Comparison of ENCODE assay signal across 8 cellular contexts in genomic region chr11:64146036-64146943, GRCh38.
DNase-seq lines count a peak whose midpoint lies in the region; ATAC-seq lines count a peak whose summit lies in the region.

No MANE protein-coding gene starts in this region.

- peaks cover 12% of the 10 kb centered on the region for H3K4me1 Mint-ChIP-seq in central memory CD8-positive, alpha-beta T cell

- no peaks in the 10 kb centered on the region for H3K36me3 Mint-ChIP-seq in central memory CD8-positive, alpha-beta T cell (ENCODE audit: insufficient read depth)

- H3K9me3 Mint-ChIP-seq in central memory CD8-positive, alpha-beta T cell, result no peaks in the 10 kb centered on the region

- no peaks in the 10 kb centered on the region for H3K27me3 Mint-ChIP-seq in central memory CD8-positive, alpha-beta T cell

- no peak overlapping the region for H3K27ac Mint-ChIP-seq in central memory CD8-positive, alpha-beta T cell (ENCODE audit: low read depth)

- H3K4me3 Mint-ChIP-seq in central memory CD8-positive, alpha-beta T cell, result no peak overlapping the region

- peak; percentile 49 for ATAC-seq in central memory CD8-positive, alpha-beta T cell (replicated peaks; ENCODE audit: extremely low read depth, poor library complexity, severe bottlenecking)
- ATAC-seq in HG03439 (IDR thresholded peaks at IDR 0.05; ENCODE audit: unreplicated experiment), result no peak

- DNase-seq in NCI-H2029 treated with DMSO at 0.1 percent for 48 hours (lab: John Stamatoyannopoulos, UW) (peak; percentile 9), NCI-H2029 (lab: John Stamatoyannopoulos, UW) (no peak), NCI-H2171 (lab: John Stamatoyannopoulos, UW) (peak; percentile 77), medulla oblongata (ENCODE audit: extremely low spot score) (peak; percentile 53)
- peak; percentile 33 for DNase-seq in activated CD4-positive, CD25-positive, alpha-beta regulatory T cell treated with anti-CD3 and anti-CD28 coated beads, Interleukin-2, amount 50 U/mL, for 16 hours (ENCODE audit: low read depth, low spot score)
- DNase-seq in central memory CD8-positive, alpha-beta T cell (ENCODE audit: low spot score in 2 of 2), result peak; percentile 47 to 50
- peak; percentile 30 for DNase-seq in stimulated activated naive CD4-positive, alpha-beta T cell treated with Interleukin-2 at 50 U/mL for 16 hours (lab: John Stamatoyannopoulos, UW)
